In the genomic region with DNA sequence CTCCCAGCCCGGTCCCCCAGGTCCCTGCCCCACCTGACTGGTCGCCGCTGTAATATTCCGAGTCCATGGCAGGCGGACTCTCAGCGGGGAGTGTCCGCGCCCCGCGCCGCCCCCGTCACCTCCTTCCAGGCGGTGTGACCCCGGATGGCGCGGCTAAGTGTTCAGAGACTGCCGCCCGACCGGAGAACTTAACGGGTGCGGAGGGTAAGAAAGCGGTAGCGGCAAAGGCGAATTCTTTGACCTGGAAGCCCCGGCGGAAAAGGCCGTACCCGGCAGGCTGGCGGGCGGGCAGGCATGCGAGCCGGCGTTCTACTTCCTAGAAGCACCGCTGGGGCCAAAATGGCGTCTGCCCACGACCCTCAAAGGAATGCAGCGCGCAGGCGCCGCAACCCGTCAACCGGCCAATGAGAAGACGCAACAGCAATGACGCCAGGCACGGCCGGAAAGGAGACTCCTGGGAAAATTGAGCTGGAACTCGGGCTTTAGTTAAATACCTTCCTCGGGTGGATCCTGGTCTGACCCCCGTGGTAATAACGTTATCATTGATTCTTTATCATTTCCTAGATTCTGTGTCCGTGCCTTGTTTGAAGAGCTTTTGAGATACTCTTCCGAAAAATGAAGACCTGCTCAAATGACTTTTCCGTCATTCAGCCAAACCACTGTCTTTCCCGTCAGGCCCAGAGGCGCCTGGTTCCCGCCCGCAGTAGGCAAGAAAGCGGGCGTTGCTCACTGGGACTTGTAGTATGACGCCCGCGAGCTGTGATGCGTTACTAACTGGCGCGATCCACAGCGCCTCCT, we compare ENCODE assay signal across 8 cellular contexts. TPM values are rescaled to one million over a fixed set of nuclear protein-coding genes. Genes with fewer than 3 reads are reported as not detected.
DNase-seq lines count a peak whose midpoint lies in the region; ATAC-seq and TF ChIP-seq lines count a peak whose summit lies in the region.

A gene (minus strand): TSS at position 348 of the 798 bp plus-strand sequence. CDS start 281 bp downstream, at position 67.

- no peaks in the 10 kb centered on the region for H3K9me3 Mint-ChIP-seq in CD8-positive, alpha-beta memory T cell

- peak within 1 kb of the TSS; percentile 90 for H3K4me3 ChIP-seq in CD8-positive, alpha-beta memory T cell (ENCODE audit: low read length)
- H3K4me3 ChIP-seq in lower lobe of right lung: peak within 1 kb of the TSS; percentile 96

- CTCF ChIA-PET in CD8-positive, alpha-beta memory T cell (lab: Charles Lee): interaction anchor here (1.2 to 1.7 kb wide), 4 partner anchors 12 to 126 kb away, joined by 3 to 5 read pairs (median 4); no protein-coding TSS in a partner anchor

- peak; percentile 38 for TF ChIP-seq CTCF in lower lobe of right lung (IDR thresholded peaks at IDR 0.05)

- peaks cover 36 to 52% (median 51%) of the 10 kb centered on the region in 3 donors for H3K4me1 Mint-ChIP-seq in CD8-positive, alpha-beta memory T cell

- no peaks in the 10 kb centered on the region for H3K9me3 ChIP-seq in CD8-positive, alpha-beta memory T cell (ENCODE audit: low read length)
- no peaks in the 10 kb centered on the region for H3K9me3 ChIP-seq in lower lobe of right lung

- peak within 1 kb of the TSS; percentile 97 to 99 (median 99) for H3K27ac Mint-ChIP-seq in CD8-positive, alpha-beta memory T cell

- H3K36me3 Mint-ChIP-seq in CD8-positive, alpha-beta memory T cell: peaks cover 4 to 36% (median 4%) of the 10 kb centered on the region in 3 donors

- no peaks in the 10 kb centered on the region for H3K36me3 ChIP-seq in CD8-positive, alpha-beta memory T cell (ENCODE audit: insufficient read depth, low read length)
- H3K36me3 ChIP-seq in lower lobe of right lung: peaks cover 20% of the 10 kb centered on the region

- peak; percentile 87 to 95 (median 93) for DNase-seq in CD8-positive, alpha-beta memory T cell
- peak; percentile 100 for DNase-seq in HS-27A (ENCODE audit: low read depth)
- peak; percentile 69 for DNase-seq in NK-92 (lab: John Stamatoyannopoulos, UW; ENCODE audit: unreplicated experiment)
- peak; percentile 76 to 82 for DNase-seq in activated CD8-positive, alpha-beta memory T cell treated with anti-CD3 and anti-CD28 coated beads for 1 hour (ENCODE audit: extremely low read depth in 1 of 2, low read depth in 1 of 2)
- DNase-seq in effector CD4-positive, alpha-beta T cell: peak; percentile 91
- DNase-seq in lower lobe of right lung: peak; percentile 97
- DNase-seq in stimulated activated CD4-positive, alpha-beta T cell treated with anti-CD3 and anti-CD28 coated beads, TNF-alpha, amount 100 ng/mL, for 24 hours (ENCODE audit: low read depth in 3 of 3): peak; percentile 85 to 92 (median 86)

- intact Hi-C loops in lower lobe of right lung (cut with DNase I): no loop called here

- POLR2A ChIA-PET in CD8-positive, alpha-beta memory T cell (lab: Charles Lee): interaction anchor here (0.6 to 1.3 kb wide), 6 partner anchors 8 to 502 kb away, joined by 3 to 11 read pairs (median 4); a partner anchor contains a TSS

- no peaks in the 10 kb centered on the region for H3K27me3 Mint-ChIP-seq in CD8-positive, alpha-beta memory T cell

- no peaks in the 10 kb centered on the region for H3K27me3 ChIP-seq in CD8-positive, alpha-beta memory T cell (ENCODE audit: insufficient read depth, low read length, poor library complexity, severe bottlenecking)
- no peaks in the 10 kb centered on the region for H3K27me3 ChIP-seq in lower lobe of right lung (ENCODE audit: low read depth)

- peak within 1 kb of the TSS; percentile 84 for H3K27ac ChIP-seq in CD8-positive, alpha-beta memory T cell (ENCODE audit: low read depth, low read length)
- peak within 1 kb of the TSS; percentile 96 for H3K27ac ChIP-seq in lower lobe of right lung

- H3K4me1 ChIP-seq in CD8-positive, alpha-beta memory T cell (ENCODE audit: insufficient read depth, low read length): peaks cover 19% of the 10 kb centered on the region
- peaks cover 22% of the 10 kb centered on the region for H3K4me1 ChIP-seq in lower lobe of right lung

- peak within 1 kb of the TSS; percentile 91 to 97 (median 93) for H3K4me3 Mint-ChIP-seq in CD8-positive, alpha-beta memory T cell

- ATAC-seq in GM19467 (IDR thresholded peaks at IDR 0.05; ENCODE audit: unreplicated experiment): peak; percentile 79
- peak; percentile 97 to 98 for ATAC-seq in lower lobe of right lung

RNA-seq across cellular contexts. Expression of the gene that starts here (rescaled TPM):
- total RNA-seq in CD8-positive, alpha-beta memory T cell: 10 to 100 TPM; 49.9 to 53.7 TPM
- polyA plus RNA-seq in CD8-positive, alpha-beta memory T cell: 33.1 TPM
- 36.7 TPM for total RNA-seq in lower lobe of right lung

Comparison
In these comparisons a context has a peak if more than half of its experiments do, and no peak if none do; other contexts are left out.
1. Peak in every context shown above with its lines: DNase-seq, ATAC-seq, H3K4me3 ChIP-seq and H3K27ac ChIP-seq.